7 cellular contexts compared by ENCODE assay signal in genomic region chr7:139108256-139109187, GRCh38. TPM values are rescaled to one million over a fixed set of nuclear protein-coding genes. Genes with fewer than 3 reads are reported as not detected.
DNase-seq lines count a peak whose midpoint lies in the region; ATAC-seq, FAIRE-seq and TF ChIP-seq lines count a peak whose summit lies in the region.

No MANE protein-coding gene starts in this region.

- H3K9me3 ChIP-seq in heart right ventricle (no peaks in the 10 kb centered on the region), psoas muscle (no peaks in the 10 kb centered on the region)

- TF ChIP-seq CTCF in GM12864 (IDR thresholded peaks at IDR 0.05; ENCODE audit: low read depth, low read length, missing control alignments) (no peak), heart right ventricle (IDR thresholded peaks at IDR 0.05) (no peak), psoas muscle (IDR thresholded peaks at IDR 0.05) (no peak)

- no peaks in the 10 kb centered on the region for H3K27me3 Mint-ChIP-seq in activated T-helper 1 cell treated with anti-CD3 and anti-CD28 coated beads, Interleukin-12 subunit alpha, Interleukin-12 subunit beta, Interleukin-2, Interleukin-4 antibody, amounts not matched to agents 30 ng/mL and 10 ng/mL and 1 ng/mL, durations not matched to agents 14 hours and 24 hours and 36 hours (ENCODE audit: insufficient read depth)

- no peaks in the 10 kb centered on the region for H3K36me3 ChIP-seq in heart right ventricle
- H3K36me3 ChIP-seq in psoas muscle (ENCODE audit: insufficient read depth in 1 of 2, low read depth in 1 of 2) = no peaks in the 10 kb centered on the region

- DNase-seq in GM12864 (ENCODE audit: low read depth) (no peak), H54 (ENCODE audit: insufficient read length, low spot score) (peak; percentile 39), M059J (ENCODE audit: low read depth) (peak; percentile 43), heart right ventricle (peak; percentile 13 to 29), psoas muscle (peak in 1 of 2 donors; percentile 26), HPDE6-E6E7 (ENCODE audit: extremely low spot score) (no peak)
- DNase-seq in activated T-helper 1 cell treated with anti-CD3 and anti-CD28 coated beads, Interleukin-12 subunit alpha, Interleukin-12 subunit beta, Interleukin-2, Interleukin-4 antibody, amounts not matched to agents 30 ng/mL and 10 ng/mL and 1 ng/mL, durations not matched to agents 14 hours and 24 hours and 36 hours (ENCODE audit: low spot score) = no peak

- ATAC-seq in heart right ventricle = peak; percentile 12 to 62 (median 36)
- peak; percentile 36 to 50 (median 46) for ATAC-seq in psoas muscle

- H3K4me3 Mint-ChIP-seq in activated T-helper 1 cell treated with anti-CD3 and anti-CD28 coated beads, Interleukin-12 subunit alpha, Interleukin-12 subunit beta, Interleukin-2, Interleukin-4 antibody, amounts not matched to agents 30 ng/mL and 10 ng/mL and 1 ng/mL, durations not matched to agents 14 hours and 24 hours and 36 hours = peak overlapping the region; percentile 97

- H3K9me3 Mint-ChIP-seq in activated T-helper 1 cell treated with anti-CD3 and anti-CD28 coated beads, Interleukin-12 subunit alpha, Interleukin-12 subunit beta, Interleukin-2, Interleukin-4 antibody, amounts not matched to agents 30 ng/mL and 10 ng/mL and 1 ng/mL, durations not matched to agents 14 hours and 24 hours and 36 hours = peaks cover 11% of the 10 kb centered on the region

- intact Hi-C loops in activated T-helper 1 cell treated with anti-CD3 and anti-CD28 coated beads, Interleukin-12 subunit alpha, Interleukin-12 subunit beta, Interleukin-2, Interleukin-4 antibody, amounts not matched to agents 30 ng/mL and 10 ng/mL and 1 ng/mL, durations not matched to agents 14 hours and 24 hours and 36 hours (cut with micrococcal nuclease) = loop anchor here (1.0 to 2.0 kb wide), 7 partner anchors 10 to 232 kb away; partner anchors contain the start of gene UBN2
- intact Hi-C loops in heart right ventricle (cut with DNase I) = loop anchor here in 2 of 10 donors (2.0 to 10.0 kb wide), 2 partner anchors 24 to 126 kb away; partner anchors contain the start of gene UBN2 (in 1 of the 2)
- intact Hi-C loops in psoas muscle (cut with DNase I) = loop anchor here in 1 of 2 donors (1.0 kb wide), 1 partner anchor 25 kb away; a partner anchor contains a TSS

- FAIRE-seq in H54 (lab: Jason Lieb, UNC) = no peak

- H3K36me3 Mint-ChIP-seq in activated T-helper 1 cell treated with anti-CD3 and anti-CD28 coated beads, Interleukin-12 subunit alpha, Interleukin-12 subunit beta, Interleukin-2, Interleukin-4 antibody, amounts not matched to agents 30 ng/mL and 10 ng/mL and 1 ng/mL, durations not matched to agents 14 hours and 24 hours and 36 hours (ENCODE audit: low read depth) = peaks cover 30% of the 10 kb centered on the region

- peak overlapping the region; percentile 98 for H3K27ac Mint-ChIP-seq in activated T-helper 1 cell treated with anti-CD3 and anti-CD28 coated beads, Interleukin-12 subunit alpha, Interleukin-12 subunit beta, Interleukin-2, Interleukin-4 antibody, amounts not matched to agents 30 ng/mL and 10 ng/mL and 1 ng/mL, durations not matched to agents 14 hours and 24 hours and 36 hours

- peak overlapping the region; percentile 92 to 100 (median 97) for H3K27ac ChIP-seq in heart right ventricle
- H3K27ac ChIP-seq in psoas muscle = peak overlapping the region; percentile 88

- H3K4me1 Mint-ChIP-seq in activated T-helper 1 cell treated with anti-CD3 and anti-CD28 coated beads, Interleukin-12 subunit alpha, Interleukin-12 subunit beta, Interleukin-2, Interleukin-4 antibody, amounts not matched to agents 30 ng/mL and 10 ng/mL and 1 ng/mL, durations not matched to agents 14 hours and 24 hours and 36 hours (ENCODE audit: low read depth) = peaks cover 46% of the 10 kb centered on the region

- peak overlapping the region; percentile 90 for H3K4me3 ChIP-seq in GM12864 (ENCODE audit: low read depth, low read length)
- peak overlapping the region; percentile 84 to 99 (median 92) for H3K4me3 ChIP-seq in heart right ventricle
- H3K4me3 ChIP-seq in psoas muscle = peak overlapping the region; percentile 88

- WGBS in heart right ventricle, 2 donors = 2 to 3% methylated on average over 61 of the region's 61 CpGs
- 2 to 6% (median 4%) methylated on average over 57 to 61 of the region's 61 CpGs for WGBS in psoas muscle, 3 donors

- TF ChIP-seq POLR2A in H54 (IDR thresholded peaks at IDR 0.05; ENCODE audit: low read depth, low read length) = no peak

- H3K4me1 ChIP-seq in heart right ventricle (peaks cover 0 to 63% (median 28%) of the 10 kb centered on the region in 9 donors), psoas muscle (peaks cover 2% of the 10 kb centered on the region)

- H3K27me3 ChIP-seq in heart right ventricle = no peaks in the 10 kb centered on the region
- no peaks in the 10 kb centered on the region for H3K27me3 ChIP-seq in psoas muscle (ENCODE audit: insufficient read depth in 3 of 3, low read length in 2 of 3)

RNA-seq across cellular contexts. Expression of gene ZC3HAV1, which starts 1.0 kb away (rescaled TPM):
- 51.3 and 73.1 TPM in 2 replicates for total RNA-seq in M059J (2014; rRNA removed; shearing (Covaris generic))
- total RNA-seq in activated T-helper 1 cell treated with anti-CD3 and anti-CD28 coated beads, Interleukin-12 subunit alpha, Interleukin-12 subunit beta, Interleukin-2, Interleukin-4 antibody, amounts not matched to agents 30 ng/mL and 10 ng/mL and 1 ng/mL, durations not matched to agents 14 hours and 24 hours and 36 hours = 89.7 and 90.0 TPM in 2 replicates
- total RNA-seq in heart right ventricle (10 to 100 TPM in 1 of 10 donors, 1 to 10 TPM in 9; 4.4 to 28.3 (median 6.7) TPM), psoas muscle (1 to 10 TPM; 3.0 to 5.3 (median 4.4) TPM)
- polyA plus RNA-seq in heart right ventricle (1 to 10 TPM; 2.7 to 4.3 TPM), psoas muscle (1 to 10 TPM; 1.6 to 4.6 (median 1.6) TPM)

Comparison
In these comparisons a context has a peak if more than half of its experiments do, and no peak if none do; other contexts are left out.
1. DNase-seq: peak in H54 (single experiment), M059J (single experiment) and heart right ventricle (2 of 2); none in GM12864 (single experiment), activated T-helper 1 cell treated with anti-CD3 and anti-CD28 coated beads, Interleukin-12 subunit alpha, Interleukin-12 subunit beta, Interleukin-2, Interleukin-4 antibody, amounts not matched to agents 30 ng/mL and 10 ng/mL and 1 ng/mL, durations not matched to agents 14 hours and 24 hours and 36 hours (single experiment) and HPDE6-E6E7 (single experiment).
2. Peak in every context shown above with its lines, with median percentiles within 50 percentile points of each other: H3K4me3 ChIP-seq.